In the genomic region with DNA sequence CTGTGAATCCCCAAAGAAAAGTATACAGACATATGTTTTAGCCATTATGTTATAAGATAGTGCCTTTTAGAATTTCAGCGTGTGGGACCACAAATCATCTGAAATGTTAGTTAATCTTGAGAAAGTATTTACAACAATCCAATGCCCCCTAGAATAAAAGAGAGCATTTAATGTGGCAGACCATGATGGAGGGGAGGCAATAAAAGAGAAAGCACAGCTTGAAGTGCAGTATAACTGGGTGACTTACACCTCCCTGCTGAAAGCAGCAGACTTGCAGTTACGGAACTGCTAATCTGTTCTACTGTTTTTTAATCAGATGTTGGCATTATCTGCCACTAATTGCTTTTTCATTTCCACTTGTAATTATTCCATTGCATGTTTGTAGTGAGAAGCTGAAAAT, we compare ENCODE assay signal across 22 cellular contexts.
"Had no signal": no experiment of that assay in that cellular context is flagged by ENCODE, and none has a peak within 500 bp of the region (broad histone marks: within the 10 kb centered on the region; RNA-seq: fewer than 3 reads in every experiment).

No MANE protein-coding gene starts in this region.

- DNase-seq: activated B cell treated with CpG ODN at 0.5 μM for 24 hours; activated CD4-positive, alpha-beta T cell treated with anti-CD3 and anti-CD28 coated beads, Interleukin-2, amount 50 U/mL, for 1 hour; activated CD8-positive, alpha-beta T cell treated with anti-CD3 and anti-CD28 coated beads for 36 hours; activated T-cell treated with anti-CD3 and anti-CD28 coated beads, Interleukin-2, amount 50 U/mL, for 4 hours; anterior cingulate cortex; dermis blood vessel endothelial cell; effector CD8-positive, alpha-beta T cell; gastrocnemius medialis; glutamatergic neuron; islet precursor cell; left ventricle myocardium inferior; posterior cingulate gyrus; right cardiac atrium; stimulated activated naive CD4-positive, alpha-beta T cell treated with Interleukin-2 at 50 U/mL for 16 hours; T-helper 9 cell had no signal

- H3K4me3 ChIP-seq: gastrocnemius medialis, hepatocyte, left ventricle myocardium inferior, lung had no signal

- H3K9me3 ChIP-seq: gastrocnemius medialis had no signal

- H3K27me3 ChIP-seq: gastrocnemius medialis, hepatocyte had no signal

- ATAC-seq: activated CD8-positive, alpha-beta T cell treated with anti-CD3 and anti-CD28 coated beads for 36 hours; activated T-cell treated with anti-CD3 and anti-CD28 coated beads, Interleukin-2, amount 50 U/mL, for 4 hours; activated T-helper 17 cell treated with anti-CD3 and anti-CD28 coated beads, Interleukin-2, amount 50 U/mL, for 72 hours; gastrocnemius medialis; natural killer cell treated with Interleukin-12 subunit alpha and Interleukin-12 subunit beta and Interleukin-15 and Interleukin-18, amount 100 ng/mL, for 72 hours; right cardiac atrium had no signal

- H2AFZ ChIP-seq: hepatocyte had no signal

- H3K4me1 ChIP-seq: gastrocnemius medialis, left ventricle myocardium inferior had no signal

- H3K4me3 Mint-ChIP-seq: activated B cell treated with CpG ODN at 0.5 μM for 24 hours; activated CD8-positive, alpha-beta T cell treated with anti-CD3 and anti-CD28 coated beads for 36 hours; activated naive CD8-positive, alpha-beta T cell; activated T-cell treated with anti-CD3 and anti-CD28 coated beads, Interleukin-2, amount 50 U/mL, for 4 hours; activated T-helper 17 cell treated with anti-CD3 and anti-CD28 coated beads, Interleukin-2, amount 50 U/mL, for 72 hours; natural killer cell treated with Interleukin-12 subunit alpha and Interleukin-12 subunit beta and Interleukin-15 and Interleukin-18, amount 100 ng/mL, for 72 hours; T-helper 1 cell treated with Interleukin-12 subunit alpha and Interleukin-12 subunit beta and Interleukin-4 antibody, amounts not matched to agents 30 μg/mL and 1 μg/mL, for 36 hours; type B pancreatic cell had no signal

- H3K27ac Mint-ChIP-seq: activated B cell treated with CpG ODN at 0.5 μM for 24 hours; activated CD8-positive, alpha-beta T cell treated with anti-CD3 and anti-CD28 coated beads for 36 hours; activated naive CD8-positive, alpha-beta T cell; activated T-helper 17 cell treated with anti-CD3 and anti-CD28 coated beads, Interleukin-2, amount 50 U/mL, for 72 hours; natural killer cell treated with Interleukin-12 subunit alpha and Interleukin-12 subunit beta and Interleukin-15 and Interleukin-18, amount 100 ng/mL, for 72 hours; T-helper 1 cell treated with Interleukin-12 subunit alpha and Interleukin-12 subunit beta and Interleukin-4 antibody, amounts not matched to agents 30 μg/mL and 1 μg/mL, for 36 hours; type B pancreatic cell had no signal

- H3K27me3 Mint-ChIP-seq: activated B cell treated with CpG ODN at 0.5 μM for 24 hours; activated CD8-positive, alpha-beta T cell treated with anti-CD3 and anti-CD28 coated beads for 36 hours; activated naive CD8-positive, alpha-beta T cell; activated T-helper 17 cell treated with anti-CD3 and anti-CD28 coated beads, Interleukin-2, amount 50 U/mL, for 72 hours; type B pancreatic cell had no signal

- H3K36me3 ChIP-seq: gastrocnemius medialis, left ventricle myocardium inferior had no signal

- H3K27ac ChIP-seq: gastrocnemius medialis, hepatocyte, left ventricle myocardium inferior had no signal

- H3K4me1 Mint-ChIP-seq: activated T-helper 17 cell treated with anti-CD3 and anti-CD28 coated beads, Interleukin-2, amount 50 U/mL, for 72 hours had no signal

- H3K4me2 ChIP-seq: hepatocyte had no signal

- H3K36me3 Mint-ChIP-seq: type B pancreatic cell had no signal

- H3K79me2 ChIP-seq: hepatocyte had no signal

- H3K9me3 Mint-ChIP-seq: type B pancreatic cell had no signal
